ENCODE assay signal across 8 cellular contexts in genomic region chrX:64206556-64207162, GRCh38. TPM values are rescaled to one million over a fixed set of nuclear protein-coding genes. Genes with fewer than 3 reads are reported as not detected.
DNase-seq lines count a peak whose midpoint lies in the region; ATAC-seq, FAIRE-seq and TF ChIP-seq lines count a peak whose summit lies in the region.

No MANE protein-coding gene starts in this region.

- 17% methylated on average over 5 of the region's 5 CpGs for WGBS in urinary bladder

- H3K4me1 Mint-ChIP-seq in activated T-cell treated with anti-CD3 and anti-CD28 coated beads, Interleukin-2, amount 50 U/mL, for 4 hours (ENCODE audit: low read depth) = peaks cover 14% of the 10 kb centered on the region
- H3K4me1 Mint-ChIP-seq in brain = peaks cover 22% of the 10 kb centered on the region

- H3K27ac Mint-ChIP-seq in brain = peak overlapping the region; percentile 93 to 97 (median 94)

- H3K9me3 ChIP-seq in lower lobe of right lung = no peaks in the 10 kb centered on the region

- H3K27me3 ChIP-seq in lower lobe of right lung (ENCODE audit: low read depth) = no peaks in the 10 kb centered on the region

- no peaks in the 10 kb centered on the region for H3K36me3 Mint-ChIP-seq in activated T-cell treated with anti-CD3 and anti-CD28 coated beads, Interleukin-2, amount 50 U/mL, for 4 hours (ENCODE audit: insufficient read depth)
- H3K36me3 Mint-ChIP-seq in brain = no peaks in the 10 kb centered on the region

- peak overlapping the region; percentile 91 for H3K27ac ChIP-seq in lower lobe of right lung
- peak overlapping the region; percentile 82 for H3K27ac ChIP-seq in urinary bladder (ENCODE audit: low read depth)

- peak overlapping the region; percentile 86 for H3K4me3 Mint-ChIP-seq in activated T-cell treated with anti-CD3 and anti-CD28 coated beads, Interleukin-2, amount 50 U/mL, for 4 hours
- H3K4me3 Mint-ChIP-seq in brain = peak overlapping the region; percentile 88 to 93 (median 89)

- intact Hi-C loops in lower lobe of right lung (cut with DNase I) (no loop called here), posterior vena cava (cut with DNase I) (no loop called here)

- ATAC-seq in activated T-cell treated with anti-CD3 and anti-CD28 coated beads, Interleukin-2, amount 50 U/mL, for 4 hours = no peak
- ATAC-seq in lower lobe of right lung (no peak), GM18858 (IDR thresholded peaks at IDR 0.05; ENCODE audit: unreplicated experiment) (no peak)

- H3K27me3 Mint-ChIP-seq in activated T-cell treated with anti-CD3 and anti-CD28 coated beads, Interleukin-2, amount 50 U/mL, for 4 hours (ENCODE audit: low read depth) = no peaks in the 10 kb centered on the region
- peaks cover 4% of the 10 kb centered on the region for H3K27me3 Mint-ChIP-seq in brain

- H3K4me3 ChIP-seq in lower lobe of right lung (peak overlapping the region; percentile 75), urinary bladder (ENCODE audit: low read depth, low read length) (peak overlapping the region; percentile 76)

- peaks cover 16% of the 10 kb centered on the region for H3K4me1 ChIP-seq in lower lobe of right lung
- peaks cover 3% of the 10 kb centered on the region for H3K4me1 ChIP-seq in urinary bladder (ENCODE audit: insufficient read depth)

- FAIRE-seq in RCC 7860 (lab: Jason Lieb, UNC) = no peak

- TF ChIP-seq CTCF in brain (conservative IDR thresholded peaks at IDR 0.05) (no peak), lower lobe of right lung (IDR thresholded peaks at IDR 0.05) (no peak)

- no peak for DNase-seq in activated T-cell treated with anti-CD3 and anti-CD28 coated beads, Interleukin-2, amount 50 U/mL, for 4 hours
- DNase-seq in activated T-cell treated with anti-CD3 and anti-CD28 coated beads, Interleukin-2, amount 50 U/mL, for 1 hour = no peak
- DNase-seq in lower lobe of right lung = peak; percentile 41
- no peak for DNase-seq in posterior vena cava (ENCODE audit: low spot score)
- DNase-seq in RCC 7860 (ENCODE audit: low spot score) = no peak

- H3K9me3 Mint-ChIP-seq in activated T-cell treated with anti-CD3 and anti-CD28 coated beads, Interleukin-2, amount 50 U/mL, for 4 hours = no peaks in the 10 kb centered on the region
- H3K9me3 Mint-ChIP-seq in brain = peaks cover 0 to 5% (median 0%) of the 10 kb centered on the region in 5 experiments

- no peaks in the 10 kb centered on the region for H3K36me3 ChIP-seq in lower lobe of right lung
- H3K36me3 ChIP-seq in urinary bladder (ENCODE audit: insufficient read depth) = no peaks in the 10 kb centered on the region

RNA-seq across cellular contexts. Expression of gene AMER1, which starts 1.2 kb away (rescaled TPM):
- total RNA-seq in activated T-cell treated with anti-CD3 and anti-CD28 coated beads, Interleukin-2, amount 50 U/mL, for 4 hours = 1 to 10 TPM; 3.6 to 4.4 (median 3.8) TPM
- 2.8 TPM for polyA plus RNA-seq in brain (ENCODE audit: insufficient read depth, low read depth, low replicate concordance)
- 4.0 TPM for total RNA-seq in lower lobe of right lung
- 5.0 TPM for total RNA-seq in urinary bladder
- polyA plus RNA-seq in urinary bladder = 3.6 TPM
- total RNA-seq in posterior vena cava = 1 to 10 TPM; 5.2 to 5.7 TPM

RNA-seq across cellular contexts. Expression of gene ASB12, which starts 23.7 kb away (rescaled TPM):
- total RNA-seq in activated T-cell treated with anti-CD3 and anti-CD28 coated beads, Interleukin-2, amount 50 U/mL, for 4 hours = under 1 TPM in 1 of 3 donors, not detected in 2; 0.22 TPM
- polyA plus RNA-seq in brain (ENCODE audit: insufficient read depth, low read depth, low replicate concordance) (not detected), urinary bladder (0.39 TPM)
- total RNA-seq in lower lobe of right lung (not detected), urinary bladder (0.21 TPM), posterior vena cava (under 1 TPM in 1 of 2 donors, not detected in 1; 0.38 TPM)
